In genomic region chr3:64463981-64464380, GRCh38 we compare ENCODE assay signal across 14 cellular contexts.
"Had no signal": no experiment of that assay in that cellular context is flagged by ENCODE, and none has a peak within 500 bp of the region (broad histone marks: within the 10 kb centered on the region; RNA-seq: fewer than 3 reads in every experiment).

No MANE protein-coding gene starts in this region.

- DNase-seq: activated CD4-positive, CD25-positive, alpha-beta regulatory T cell; activated CD8-positive, alpha-beta memory T cell treated with anti-CD3 and anti-CD28 coated beads, Interleukin-2, amount 50 U/mL, for 4 hours; activated gamma-delta T cell; cerebellar nuclear complex; effector CD8-positive, alpha-beta T cell; retina; tibial artery; uterus had no signal

- ATAC-seq: activated CD8-positive, alpha-beta T cell treated with anti-CD3 and anti-CD28 coated beads, Interleukin-2, amount 10 ng/mL, durations not matched to agents 7 days and 5 days; activated naive CD4-positive, alpha-beta T cell treated with anti-CD3 and anti-CD28 coated beads, Interleukin-2, amount 50 U/mL, for 72 hours; activated T-cell treated with anti-CD3 and anti-CD28 coated beads, Interleukin-2, amount 50 U/mL, for 72 hours; mucosa of descending colon; naive thymus-derived CD4-positive, alpha-beta T cell; stimulated activated memory B cell treated with anti-CD40 and anti-IgM and Interleukin-4, amounts not matched to agents 10 μg/mL and 1 μg/mL and 100 μg/mL, for 72 hours had no signal
